Comparison of ENCODE assay signal across 8 cellular contexts in the genomic region with DNA sequence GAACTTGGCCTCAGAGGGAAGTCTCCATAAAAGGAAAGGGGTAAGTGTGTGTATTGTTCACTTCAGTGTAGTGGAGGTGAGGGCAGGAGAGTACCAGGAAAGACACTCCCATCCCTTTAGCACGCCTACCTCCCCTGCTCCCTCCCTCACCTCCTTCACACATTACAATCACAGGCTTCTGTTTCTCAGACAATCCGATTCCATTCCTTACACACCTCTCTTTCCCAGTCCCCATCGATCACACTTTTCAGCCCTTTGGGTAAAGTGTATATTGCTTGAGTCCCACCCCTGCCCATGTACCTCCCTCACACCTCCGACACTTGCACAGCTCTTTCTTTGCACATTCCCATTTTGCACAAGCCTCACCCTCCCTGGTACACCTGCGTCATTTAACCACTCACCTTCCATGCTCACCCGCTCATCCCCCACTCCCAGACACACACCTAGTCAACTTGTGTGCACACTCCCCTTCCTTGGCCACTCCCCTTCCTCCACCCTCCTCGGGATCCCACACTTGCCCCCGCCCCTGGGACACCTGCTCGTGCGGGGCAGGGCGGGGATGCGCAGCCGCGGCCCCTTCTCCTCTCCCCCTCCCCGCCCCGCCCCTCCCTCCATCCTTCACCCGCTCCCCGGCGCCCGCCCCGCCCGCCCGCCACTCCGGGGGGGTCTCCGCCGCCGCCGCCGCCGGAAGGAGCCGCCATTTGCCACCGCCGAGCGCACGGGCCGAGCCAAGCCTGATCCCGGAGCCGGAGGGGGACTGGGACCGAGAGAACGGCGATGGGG. TPM values are rescaled to one million over a fixed set of nuclear protein-coding genes. Genes with fewer than 3 reads are reported as not detected.
DNase-seq lines count a peak whose midpoint lies in the region; ATAC-seq, FAIRE-seq and TF ChIP-seq lines count a peak whose summit lies in the region.

A gene with protein sequence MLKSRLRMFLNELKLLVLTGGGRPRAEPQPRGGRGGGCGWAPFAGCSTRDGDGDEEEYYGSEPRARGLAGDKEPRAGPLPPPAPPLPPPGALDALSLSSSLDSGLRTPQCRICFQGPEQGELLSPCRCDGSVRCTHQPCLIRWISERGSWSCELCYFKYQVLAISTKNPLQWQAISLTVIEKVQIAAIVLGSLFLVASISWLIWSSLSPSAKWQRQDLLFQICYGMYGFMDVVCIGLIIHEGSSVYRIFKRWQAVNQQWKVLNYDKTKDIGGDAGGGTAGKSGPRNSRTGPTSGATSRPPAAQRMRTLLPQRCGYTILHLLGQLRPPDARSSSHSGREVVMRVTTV (plus strand): TSS at position 693 of the 783 bp plus-strand sequence. CDS start 426 bp downstream, outside the sequence.

- RAD21 ChIA-PET in HCT116 (lab: Charles Lee; ENCODE audit: low non-redundant PET in 1 of 2, low total read pairs in 2 of 2, uncharacterized antibody in 2 of 2, unreplicated experiment in 2 of 2): no interaction called here

- no peak for TF ChIP-seq RAD21 in HCT116 (IDR thresholded peaks at IDR 0.05; ENCODE audit: low read depth)

- ATAC-seq in HCT116 (peak; percentile 66), HG03378 (IDR thresholded peaks at IDR 0.05; ENCODE audit: unreplicated experiment) (no peak)

- CTCF ChIA-PET in HCT116 (lab: Charles Lee): interaction anchor here (0.8 kb wide), 1 partner anchor 10 kb away, joined by 3 read pairs; a partner anchor contains a TSS

- H3K27ac ChIP-seq in HCT116 (ENCODE audit: low read depth, low read length): peak within 1 kb of the TSS; percentile 58; the same call in 1 of the 2 replicates
- no peak within 1 kb of the TSS for H3K27ac ChIP-seq in astrocyte (ENCODE audit: low read depth, low read length)
- H3K27ac ChIP-seq in iPS-18a (ENCODE audit: low read length): no peak within 1 kb of the TSS
- no peak within 1 kb of the TSS for H3K27ac ChIP-seq in smooth muscle cell (ENCODE audit: low read depth)

- peak; percentile 75 for DNase-seq in Daoy (ENCODE audit: low read depth)
- no peak for DNase-seq in HCT116 (ENCODE audit: low read depth, low spot score)
- DNase-seq in NCI-H1436 (lab: John Stamatoyannopoulos, UW): peak; percentile 86
- DNase-seq in astrocyte (ENCODE audit: low read depth): no peak
- no peak for DNase-seq in smooth muscle cell (lab: John Stamatoyannopoulos, UW; ENCODE audit: unreplicated experiment)

- H3K4me1 Mint-ChIP-seq in astrocyte (ENCODE audit: low read depth, unreplicated experiment): peaks cover 27% of the 10 kb centered on the region

- H3K79me2 ChIP-seq in HCT116 (ENCODE audit: insufficient read depth, low read length) (peaks cover 25% of the 10 kb centered on the region), astrocyte (ENCODE audit: insufficient read depth, low read length) (peaks cover 26% of the 10 kb centered on the region), smooth muscle cell (ENCODE audit: low read depth) (peaks cover 20% of the 10 kb centered on the region)

- H3K4me1 ChIP-seq in HCT116 (ENCODE audit: control insufficient read depth in 1 of 2, insufficient read depth in 2 of 2, low read length in 2 of 2): peaks cover 20 to 46% of the 10 kb centered on the region in 2 experiments
- H3K4me1 ChIP-seq in astrocyte (ENCODE audit: insufficient read depth, low read length): peaks cover 21% of the 10 kb centered on the region
- peaks cover 17% of the 10 kb centered on the region for H3K4me1 ChIP-seq in iPS-18a (ENCODE audit: control insufficient read depth, low read depth, low read length)
- peaks cover 23% of the 10 kb centered on the region for H3K4me1 ChIP-seq in smooth muscle cell (ENCODE audit: low read depth)

- peaks cover 6 to 12% of the 10 kb centered on the region in 2 experiments; a peak in 2 of 4 replicates for H3K36me3 ChIP-seq in HCT116 (ENCODE audit: control insufficient read depth in 1 of 2, insufficient read depth in 2 of 2, low read length in 2 of 2)
- H3K36me3 ChIP-seq in astrocyte (ENCODE audit: insufficient read depth, low read length): peaks cover 10% of the 10 kb centered on the region
- H3K36me3 ChIP-seq in iPS-18a (ENCODE audit: control insufficient read depth, low read depth, low read length): peaks cover 10% of the 10 kb centered on the region
- no peaks in the 10 kb centered on the region for H3K36me3 ChIP-seq in smooth muscle cell (ENCODE audit: low read depth)

- FAIRE-seq in astrocyte (lab: Jason Lieb, UNC): no peak

- H3K36me3 Mint-ChIP-seq in astrocyte (ENCODE audit: low read depth, unreplicated experiment): peaks cover 20% of the 10 kb centered on the region

- H3K27ac Mint-ChIP-seq in astrocyte (ENCODE audit: unreplicated experiment): peak within 1 kb of the TSS; percentile 79

- peaks cover 7% of the 10 kb centered on the region for H3F3A ChIP-seq in smooth muscle cell (ENCODE audit: low read depth)

- BruUV-seq in HCT116 (replicated peaks; lab: Mats Ljungman, UMichigan): no TSS peak

- no peaks in the 10 kb centered on the region for H3K9me3 Mint-ChIP-seq in astrocyte (ENCODE audit: unreplicated experiment)

- H4K20me1 ChIP-seq in HCT116 (ENCODE audit: insufficient read depth): no peaks in the 10 kb centered on the region
- H4K20me1 ChIP-seq in astrocyte (ENCODE audit: insufficient read depth, low read length): peaks cover 16% of the 10 kb centered on the region
- peaks cover under 1% of the 10 kb centered on the region for H4K20me1 ChIP-seq in smooth muscle cell (ENCODE audit: low read depth)

- H2AFZ ChIP-seq in HCT116 (ENCODE audit: low read depth, low read length, poor library complexity, severe bottlenecking) (peak within 1 kb of the TSS; percentile 29), astrocyte (ENCODE audit: low read depth, low read length) (peak within 1 kb of the TSS; percentile 13), smooth muscle cell (ENCODE audit: low read depth) (no peak within 1 kb of the TSS)

- H3K9ac ChIP-seq in HCT116 (ENCODE audit: low read length) (peak within 1 kb of the TSS; percentile 48), astrocyte (ENCODE audit: low read length) (peak within 1 kb of the TSS; percentile 41), iPS-18a (ENCODE audit: low read length) (no peak within 1 kb of the TSS), smooth muscle cell (ENCODE audit: low read depth) (no peak within 1 kb of the TSS)

- intact Hi-C loops in HCT116 (cut with micrococcal nuclease): no loop called here
- intact Hi-C loops in T-helper 2 cell treated with Interferon-gamma antibody and Interleukin-4, amounts not matched to agents 100 ng/mL and 5 ng/mL, for 36 hours (cut with micrococcal nuclease): loop anchor here (1.0 to 10.0 kb wide), 6 partner anchors 28 to 1120 kb away; a partner anchor contains a TSS

- TF ChIP-seq CTCF in HCT116 (IDR thresholded peaks at IDR 0.05 in 2 of 3, conservative IDR thresholded peaks at IDR 0.05 in 1 of 3; ENCODE audit: borderline replicate concordance in 1 of 3, insufficient read depth in 1 of 3, low read depth in 2 of 3, low read length in 2 of 3) (no peak), astrocyte (IDR thresholded peaks at IDR 0.05; ENCODE audit: insufficient read depth, low read depth, low read length) (no peak), smooth muscle cell (IDR thresholded peaks at IDR 0.05; ENCODE audit: borderline replicate concordance, insufficient read depth, poor library complexity, severe bottlenecking) (no peak)

- H3K9me3 ChIP-seq in HCT116 (ENCODE audit: control insufficient read depth in 1 of 2, insufficient read depth in 1 of 2, low read depth in 1 of 2, low read length in 2 of 2) (no peaks in the 10 kb centered on the region), astrocyte (ENCODE audit: insufficient read depth, low read depth, low read length) (no peaks in the 10 kb centered on the region), iPS-18a (ENCODE audit: control insufficient read depth, low read depth, low read length) (no peaks in the 10 kb centered on the region), smooth muscle cell (replicated peaks; ENCODE audit: low read depth) (no peaks in the 10 kb centered on the region)

- H3K27me3 ChIP-seq in HCT116 (ENCODE audit: insufficient read depth, low read length) (no peaks in the 10 kb centered on the region), astrocyte (ENCODE audit: insufficient read depth, low read length) (peaks cover 11% of the 10 kb centered on the region), iPS-18a (ENCODE audit: control insufficient read depth, insufficient read depth, low read length) (peaks cover 44% of the 10 kb centered on the region), smooth muscle cell (ENCODE audit: low read depth) (peaks cover 35% of the 10 kb centered on the region)

- no peaks in the 10 kb centered on the region for H3K9me2 ChIP-seq in HCT116 (ENCODE audit: insufficient read depth)

- H3K4me3 ChIP-seq in HCT116 (replicated peaks in 1 of 2; ENCODE audit: low read depth in 1 of 2, low read length in 2 of 2) (peak within 1 kb of the TSS; percentile 59 to 64), astrocyte (ENCODE audit: insufficient read depth, low read depth, low read length) (peak within 1 kb of the TSS; percentile 50), iPS-18a (ENCODE audit: low read length) (peak within 1 kb of the TSS; percentile 74), smooth muscle cell (peak within 1 kb of the TSS; percentile 63)

- peaks cover 4% of the 10 kb centered on the region for H3K27me3 Mint-ChIP-seq in astrocyte (ENCODE audit: low read depth, unreplicated experiment)

- POLR2A ChIA-PET in HCT116 (lab: Charles Lee): interaction anchor here (1.2 kb wide), 1 partner anchor 12 kb away, joined by 4 read pairs; a partner anchor contains a TSS

- 2% methylated on average over 8 of the region's 41 CpGs for WGBS in smooth muscle cell (ENCODE audit: low lambda C conversion rate)

- H3K4me3 Mint-ChIP-seq in astrocyte (ENCODE audit: unreplicated experiment): peak within 1 kb of the TSS; percentile 87

- peak within 1 kb of the TSS; percentile 93 for H3K4me2 ChIP-seq in HCT116 (ENCODE audit: low read length)
- H3K4me2 ChIP-seq in astrocyte (ENCODE audit: low read length): peak within 1 kb of the TSS; percentile 82
- H3K4me2 ChIP-seq in smooth muscle cell: peak within 1 kb of the TSS; percentile 94

- TF ChIP-seq POLR2A in HCT116 (IDR thresholded peaks at IDR 0.05; ENCODE audit: borderline replicate concordance, extremely low read depth, insufficient read depth, insufficient read length): no peak

TF ChIP-seq in HCT116, 20 proteins besides CTCF, POLR2A, EP300 and RAD21:
- TF ChIP-seq POLR2AphosphoS5 (IDR thresholded peaks at IDR 0.05; ENCODE audit: low read depth, low read length) (peak; percentile 53; the same call in 1 of the 2 replicates), EGR1 (IDR thresholded peaks at IDR 0.05; ENCODE audit: low read depth) (no peak)

RNA-seq across cellular contexts. Expression of the gene that starts here (rescaled TPM):
- total RNA-seq in Daoy (2014; rRNA removed; shearing (Covaris generic)): 5.5 and 6.5 TPM in 2 replicates
- total RNA-seq in HCT116 (2021; ENCODE audit: unreplicated experiment): 21.8 TPM
- 17.5 and 17.8 TPM in 2 replicates for polyA plus RNA-seq in HCT116 (2012)
- 21.2 and 21.9 TPM in 2 replicates for total RNA-seq in T-helper 2 cell treated with Interferon-gamma antibody and Interleukin-4, amounts not matched to agents 100 ng/mL and 5 ng/mL, for 36 hours
- total RNA-seq in astrocyte: 11.3 and 13.0 TPM in 2 replicates
- 6.5 and 8.6 TPM in 2 replicates for total RNA-seq in smooth muscle cell
- polyA plus RNA-seq in smooth muscle cell: 3.7 and 6.8 TPM in 2 replicates

Comparison
In these comparisons a context has a peak if more than half of its experiments do, and no peak if none do; other contexts are left out.
1. DNase-seq: peak in Daoy (single experiment) and NCI-H1436 (single experiment); none in HCT116 (single experiment), astrocyte (single experiment) and smooth muscle cell (single experiment).
2. H3K9ac ChIP-seq: peak in HCT116 (single experiment) and astrocyte (single experiment); none in iPS-18a (single experiment) and smooth muscle cell (single experiment).
3. Peak in every context shown above with its lines, with median percentiles within 50 percentile points of each other: H3K4me2 ChIP-seq and H3K4me3 ChIP-seq.